In genomic region chr2:135905679-135906078, GRCh38 we compare ENCODE assay signal across 1 cellular context.
A peak's percentile ranks its signal among the peaks of the same experiment; 100 is the strongest.
TF ChIP-seq lines count a peak whose summit lies in the region.

No MANE protein-coding gene starts in this region.

TF ChIP-seq in HEK293, 187 proteins besides CTCF, POLR2A, EP300 and RAD21 (continued from another document):
- TF ChIP-seq ATF2 (tag by site-specific recombination; IDR thresholded peaks at IDR 0.05; ENCODE audit: low read depth) = peak; percentile 66
